ENCODE assay signal across 1 cellular context in the genomic region with DNA sequence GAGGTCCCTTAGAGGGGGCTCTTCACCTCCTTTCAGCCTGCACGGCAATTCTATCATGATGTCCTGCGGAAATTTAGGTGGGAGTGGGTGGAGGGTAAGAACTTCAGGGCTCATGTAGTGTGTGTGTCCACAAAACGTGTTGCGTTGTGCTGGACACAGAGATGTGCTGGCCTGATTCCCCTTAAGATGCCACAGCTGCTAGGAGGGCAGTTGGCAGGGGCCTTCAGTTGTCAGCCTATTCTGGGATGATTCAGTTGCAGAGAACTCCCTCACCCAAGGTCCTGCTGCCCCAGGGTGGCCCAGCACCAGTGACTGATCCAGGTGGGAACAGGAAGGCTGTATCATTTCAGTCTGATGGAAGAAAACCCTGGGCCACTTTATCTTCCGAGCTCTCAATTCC.
TF ChIP-seq lines count a peak whose summit lies in the region.

No MANE protein-coding gene starts in this region.

TF ChIP-seq in HCT116, 20 proteins besides CTCF, POLR2A, EP300 and RAD21:
- TF ChIP-seq FOSL1 (IDR thresholded peaks at IDR 0.05; ENCODE audit: low read depth) (no peak), POLR2AphosphoS5 (IDR thresholded peaks at IDR 0.05; ENCODE audit: low read depth, low read length) (no peak), ZNF274 (IDR thresholded peaks at IDR 0.05; ENCODE audit: low read depth, low read length) (no peak), EZH2phosphoT487 (IDR thresholded peaks at IDR 0.05; ENCODE audit: borderline replicate concordance) (no peak), SP1 (IDR thresholded peaks at IDR 0.05; ENCODE audit: low read depth) (no peak), CEBPB (IDR thresholded peaks at IDR 0.05; ENCODE audit: low read depth) (no peak)
- TF ChIP-seq, protein P1, sequence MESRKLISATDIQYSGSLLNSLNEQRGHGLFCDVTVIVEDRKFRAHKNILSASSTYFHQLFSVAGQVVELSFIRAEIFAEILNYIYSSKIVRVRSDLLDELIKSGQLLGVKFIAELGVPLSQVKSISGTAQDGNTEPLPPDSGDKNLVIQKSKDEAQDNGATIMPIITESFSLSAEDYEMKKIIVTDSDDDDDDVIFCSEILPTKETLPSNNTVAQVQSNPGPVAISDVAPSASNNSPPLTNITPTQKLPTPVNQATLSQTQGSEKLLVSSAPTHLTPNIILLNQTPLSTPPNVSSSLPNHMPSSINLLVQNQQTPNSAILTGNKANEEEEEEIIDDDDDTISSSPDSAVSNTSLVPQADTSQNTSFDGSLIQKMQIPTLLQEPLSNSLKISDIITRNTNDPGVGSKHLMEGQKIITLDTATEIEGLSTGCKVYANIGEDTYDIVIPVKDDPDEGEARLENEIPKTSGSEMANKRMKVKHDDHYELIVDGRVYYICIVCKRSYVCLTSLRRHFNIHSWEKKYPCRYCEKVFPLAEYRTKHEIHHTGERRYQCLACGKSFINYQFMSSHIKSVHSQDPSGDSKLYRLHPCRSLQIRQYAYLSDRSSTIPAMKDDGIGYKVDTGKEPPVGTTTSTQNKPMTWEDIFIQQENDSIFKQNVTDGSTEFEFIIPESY (IDR thresholded peaks at IDR 0.05; ENCODE audit: extremely low read depth, insufficient replicate concordance, low read length): no peak
- TF ChIP-seq, protein P2, sequence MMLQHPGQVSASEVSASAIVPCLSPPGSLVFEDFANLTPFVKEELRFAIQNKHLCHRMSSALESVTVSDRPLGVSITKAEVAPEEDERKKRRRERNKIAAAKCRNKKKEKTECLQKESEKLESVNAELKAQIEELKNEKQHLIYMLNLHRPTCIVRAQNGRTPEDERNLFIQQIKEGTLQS (IDR thresholded peaks at IDR 0.05): no peak
TF ChIP-seq in HCT116: peak in this region for 0.
